9 cellular contexts compared by ENCODE assay signal in genomic region chr12:47725893-47726292, GRCh38. TPM values are rescaled to one million over a fixed set of nuclear protein-coding genes. Genes with fewer than 3 reads are reported as not detected.
A peak's percentile ranks its signal among the peaks of the same experiment; 100 is the strongest.
DNase-seq lines count a peak whose midpoint lies in the region; ATAC-seq and TF ChIP-seq lines count a peak whose summit lies in the region.
"Had no signal": no experiment of that assay in that cellular context is flagged by ENCODE, and none has a peak within 500 bp of the region (broad histone marks: within the 10 kb centered on the region; RNA-seq: fewer than 3 reads in every experiment).

No MANE protein-coding gene starts in this region.

- TF ChIP-seq EP300 in Ishikawa (IDR thresholded peaks at IDR 0.05; ENCODE audit: borderline replicate concordance), result no peak

- peaks cover 18% of the 10 kb centered on the region for H3K4me1 ChIP-seq in foreskin keratinocyte

- TF ChIP-seq CTCF in foreskin keratinocyte (conservative IDR thresholded peaks at IDR 0.05), result no peak

- ATAC-seq in GM18498 (IDR thresholded peaks at IDR 0.05; ENCODE audit: unreplicated experiment) (peak; percentile 85), GM21717 (IDR thresholded peaks at IDR 0.05; ENCODE audit: unreplicated experiment) (peak; percentile 88), foreskin keratinocyte (peak; percentile 78), HG03135 (IDR thresholded peaks at IDR 0.05; ENCODE audit: unreplicated experiment) (no peak)

- TF ChIP-seq RAD21 in Ishikawa (IDR thresholded peaks at IDR 0.05; ENCODE audit: low read depth), result no peak

- H3K27ac ChIP-seq in foreskin keratinocyte, result peak overlapping the region; percentile 7

- peak; percentile 58 to 67 for DNase-seq in foreskin keratinocyte
- DNase-seq in central memory CD4-positive, alpha-beta T cell, result no peak
- no peak for DNase-seq in NCI-H748 treated with DMSO at 0.1 percent for 48 hours (lab: John Stamatoyannopoulos, UW)
- no peak for DNase-seq in activated CD8-positive, alpha-beta memory T cell treated with anti-CD3 and anti-CD28 coated beads, Interleukin-2, amount 50 U/mL, for 4 hours
- DNase-seq: immature natural killer cell had no signal

- H3K27me3 ChIP-seq in foreskin keratinocyte, result no peaks in the 10 kb centered on the region

TF ChIP-seq in Ishikawa, 13 proteins besides CTCF, POLR2A, EP300 and RAD21:
- TF ChIP-seq YY1 (IDR thresholded peaks at IDR 0.05; ENCODE audit: low read depth) (no peak), MAX (IDR thresholded peaks at IDR 0.05) (peak; percentile 35; the same call in 1 of the 2 replicates)
TF ChIP-seq in Ishikawa: peak in this region for 1.

RNA-seq across cellular contexts. Expression of gene ENDOU, which starts 0.6 kb away (rescaled TPM):
- total RNA-seq in foreskin keratinocyte, result 0.28 and 0.34 TPM in 2 replicates
- polyA plus RNA-seq in foreskin keratinocyte, result 0.14 and 0.21 TPM in 2 replicates
- polyA plus RNA-seq: immature natural killer cell had no signal

RNA-seq across cellular contexts. Expression of gene RPAP3, which starts 20.1 kb away (rescaled TPM):
- 27.8 and 29.7 TPM in 2 replicates for total RNA-seq in foreskin keratinocyte
- 14.7 and 16.3 TPM in 2 replicates for polyA plus RNA-seq in foreskin keratinocyte

RNA-seq across cellular contexts. Expression of gene RAPGEF3, which starts 32.8 kb away (rescaled TPM):
- total RNA-seq in foreskin keratinocyte, result 7.7 and 8.1 TPM in 2 replicates
- polyA plus RNA-seq in foreskin keratinocyte, result 6.0 and 6.5 TPM in 2 replicates

RNA-seq across cellular contexts. Expression of gene SLC48A1, which starts 47.1 kb away (rescaled TPM):
- 14.5 and 14.9 TPM in 2 replicates for total RNA-seq in foreskin keratinocyte
- polyA plus RNA-seq in foreskin keratinocyte, result 12.0 and 13.2 TPM in 2 replicates

Comparison
In these comparisons a context has a peak if more than half of its experiments do, and no peak if none do; other contexts are left out.
1. DNase-seq: peak in foreskin keratinocyte (2 of 2); none in central memory CD4-positive, alpha-beta T cell (single experiment), NCI-H748 treated with DMSO at 0.1 percent for 48 hours (single experiment) and activated CD8-positive, alpha-beta memory T cell treated with anti-CD3 and anti-CD28 coated beads, Interleukin-2, amount 50 U/mL, for 4 hours (single experiment).